In the genomic region with DNA sequence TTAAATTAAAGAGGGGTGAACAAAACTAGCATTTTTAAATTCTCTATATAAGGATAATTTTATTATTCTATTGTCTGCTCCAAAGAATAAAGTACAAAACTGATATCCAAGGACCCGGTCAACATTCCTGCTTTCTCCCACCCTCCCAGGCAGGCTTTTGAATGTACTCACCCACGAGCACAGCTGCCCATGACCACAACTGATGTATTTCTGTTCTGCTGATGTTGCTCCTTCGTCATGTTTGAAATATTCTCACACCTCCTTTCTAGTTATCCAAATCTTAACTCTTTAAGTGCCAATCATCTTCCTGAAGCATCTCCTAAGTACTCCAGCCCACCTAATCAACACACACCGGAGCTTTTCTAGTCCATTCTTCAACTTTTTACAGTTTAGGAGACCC, we compare ENCODE assay signal across 18 cellular contexts. TPM values are rescaled to one million over a fixed set of nuclear protein-coding genes. Genes with fewer than 3 reads are reported as not detected.
A peak's percentile ranks its signal among the peaks of the same experiment; 100 is the strongest.
DNase-seq lines count a peak whose midpoint lies in the region; ATAC-seq and TF ChIP-seq lines count a peak whose summit lies in the region.
"Had no signal": no experiment of that assay in that cellular context is flagged by ENCODE, and none has a peak within 500 bp of the region (broad histone marks: within the 10 kb centered on the region; RNA-seq: fewer than 3 reads in every experiment).

No MANE protein-coding gene starts in this region.

- TF ChIP-seq CTCF in cardiac fibroblast (IDR thresholded peaks at IDR 0.05; ENCODE audit: low read depth, low read length) (no peak), kidney epithelial cell (IDR thresholded peaks at IDR 0.05; ENCODE audit: insufficient read depth, low read length, poor library complexity, severe bottlenecking) (no peak)

- H3K27me3 ChIP-seq in kidney epithelial cell (ENCODE audit: control insufficient read depth, insufficient read depth, low read length) (no peaks in the 10 kb centered on the region), stomach smooth muscle (ENCODE audit: control insufficient read depth in 1 of 2, insufficient read depth in 2 of 2, low read length in 2 of 2) (no peaks in the 10 kb centered on the region)
- H3K27me3 ChIP-seq: ovary, Peyer's patch had no signal

- H3K4me1 ChIP-seq in stomach smooth muscle (ENCODE audit: control insufficient read depth, insufficient read depth, low read length) = peaks cover 28% of the 10 kb centered on the region

- H3K4me3 ChIP-seq in cardiac fibroblast (replicated peaks in 1 of 2; ENCODE audit: low read depth in 2 of 2, low read length in 2 of 2) (no peak overlapping the region), kidney epithelial cell (ENCODE audit: low read depth, low read length) (no peak overlapping the region), stomach smooth muscle (ENCODE audit: low read length in 2 of 2) (no peak overlapping the region)
- H3K4me3 ChIP-seq: ovary, Peyer's patch had no signal

- ATAC-seq in HG02973 (IDR thresholded peaks at IDR 0.05; ENCODE audit: unreplicated experiment) = no peak
- ATAC-seq: activated CD8-positive, alpha-beta T cell treated with anti-CD3 and anti-CD28 coated beads, Interleukin-2, amount 10 ng/mL, durations not matched to agents 7 days and 5 days had no signal

- H3K9me3 ChIP-seq in stomach smooth muscle (ENCODE audit: control insufficient read depth in 2 of 2, low read length in 2 of 2) = no peaks in the 10 kb centered on the region
- H3K9me3 ChIP-seq: ovary, Peyer's patch had no signal

- DNase-seq in H4 (ENCODE audit: low spot score) = peak; percentile 53
- peak; percentile 84 to 90 for DNase-seq in cardiac fibroblast (ENCODE audit: low read depth in 2 of 2)
- peak; percentile 34 for DNase-seq in kidney epithelial cell (ENCODE audit: low read depth)
- no peak for DNase-seq in amniotic stem cell (lab: John Stamatoyannopoulos, UW)
- DNase-seq in NCI-H510A (lab: John Stamatoyannopoulos, UW) = no peak
- DNase-seq in SW 1271 (lab: John Stamatoyannopoulos, UW) = no peak
- DNase-seq: activated CD8-positive, alpha-beta T cell treated with anti-CD3 and anti-CD28 coated beads, Interleukin-2, amount 10 ng/mL, durations not matched to agents 7 days and 5 days; CD8-positive, alpha-beta memory T cell; cortex of kidney; foreskin melanocyte; ovary; Peyer's patch; stimulated activated CD4-positive, alpha-beta T cell treated with anti-CD3 and anti-CD28 coated beads, Interleukin-4, amount 100 ng/mL, for 24 hours; stimulated activated naive CD4-positive, alpha-beta T cell treated with Interleukin-2 at 50 U/mL for 16 hours; T1000 had no signal

- H3K36me3 ChIP-seq in kidney epithelial cell (ENCODE audit: control insufficient read depth, insufficient read depth, low read length) (no peaks in the 10 kb centered on the region), stomach smooth muscle (ENCODE audit: control insufficient read depth in 2 of 2, insufficient read depth in 2 of 2, low read length in 2 of 2) (peaks cover 0 to 8% of the 10 kb centered on the region in 2 donors)
- H3K36me3 ChIP-seq: ovary, Peyer's patch had no signal

- peak overlapping the region in 1 of 2 donors; percentile 48 for H3K9ac ChIP-seq in stomach smooth muscle (ENCODE audit: low read length in 2 of 2)

- H3K27ac ChIP-seq in stomach smooth muscle (ENCODE audit: low read length) = peak overlapping the region; percentile 87
- H3K27ac ChIP-seq: HL-60 had no signal

RNA-seq across cellular contexts. Expression of a gene that starts 46.7 kb away (rescaled TPM):
- total RNA-seq in H4 (2014; rRNA removed; shearing (Covaris generic)) = 152 and 195 TPM in 2 replicates
- 242 and 255 TPM in 2 replicates for total RNA-seq in kidney epithelial cell

Comparison
In these comparisons a context has a peak if more than half of its experiments do, and no peak if none do; other contexts are left out.
1. DNase-seq: peak in H4 (single experiment), cardiac fibroblast (2 of 2) and kidney epithelial cell (single experiment); none in amniotic stem cell (single experiment), NCI-H510A (single experiment) and SW 1271 (0 of 2).